18 cellular contexts compared by ENCODE assay signal in genomic region chr1:41716188-41717130, GRCh38.
DNase-seq lines count a peak whose midpoint lies in the region; ATAC-seq, FAIRE-seq and TF ChIP-seq lines count a peak whose summit lies in the region.
"Had no signal": no experiment of that assay in that cellular context is flagged by ENCODE, and none has a peak within 500 bp of the region (broad histone marks: within the 10 kb centered on the region; RNA-seq: fewer than 3 reads in every experiment).

No MANE protein-coding gene starts in this region.

- H3K4me3 ChIP-seq in HL-60 (replicated peaks; ENCODE audit: insufficient read depth, low read length) (no peak overlapping the region), GM12878 (no peak overlapping the region), neuronal stem cell (ENCODE audit: low read length in 2 of 2) (no peak overlapping the region), MM.1S (ENCODE audit: low read length) (no peak overlapping the region)
- H3K4me3 ChIP-seq: colonic mucosa, mucosa of descending colon, Peyer's patch had no signal

- H3K36me3 ChIP-seq in GM12878 (ENCODE audit: control insufficient read depth in 2 of 2, insufficient read depth in 2 of 2, low read length in 1 of 2), result no peaks in the 10 kb centered on the region
- no peaks in the 10 kb centered on the region for H3K36me3 ChIP-seq in neuronal stem cell (replicated peaks in 1 of 2; ENCODE audit: control insufficient read depth in 2 of 2, insufficient read depth in 2 of 2, low read length in 2 of 2)
- no peaks in the 10 kb centered on the region for H3K36me3 ChIP-seq in MM.1S (replicated peaks; ENCODE audit: insufficient read depth, low read length)
- H3K36me3 ChIP-seq: colonic mucosa, Peyer's patch had no signal

- H2BK15ac ChIP-seq in neuronal stem cell (ENCODE audit: low read length), result no peak overlapping the region

- H4K20me1 ChIP-seq in GM12878 (ENCODE audit: control insufficient read depth, insufficient read depth) (no peaks in the 10 kb centered on the region), MM.1S (ENCODE audit: insufficient read depth, low read length) (no peaks in the 10 kb centered on the region)

- no peaks in the 10 kb centered on the region; the same call in 1 of the 2 replicates for H3K79me2 ChIP-seq in GM12878 (ENCODE audit: control insufficient read depth, insufficient read depth, low read length)
- no peaks in the 10 kb centered on the region for H3K79me2 ChIP-seq in MM.1S (ENCODE audit: low read length)

- TF ChIP-seq CTCF in HL-60 (IDR thresholded peaks at IDR 0.05; ENCODE audit: insufficient read depth, low read length) (no peak), GM12878 (IDR thresholded peaks at IDR 0.05 in 2 of 3, conservative IDR thresholded peaks at IDR 0.05 in 1 of 3; ENCODE audit: control insufficient read depth in 2 of 3, extremely low read depth in 1 of 3, insufficient read depth in 1 of 3, low read depth in 3 of 3, low read length in 3 of 3) (no peak), MM.1S (IDR thresholded peaks at IDR 0.05; ENCODE audit: low read length) (no peak)

- TF ChIP-seq POLR2A in GM12878 (IDR thresholded peaks at IDR 0.05; ENCODE audit: low read depth, low read length), result no peak

- TF ChIP-seq RAD21 in GM12878 (IDR thresholded peaks at IDR 0.05; ENCODE audit: insufficient read depth, low read depth, low read length), result no peak

- no peak for FAIRE-seq in GM12878 (lab: Jason Lieb, UNC)
- FAIRE-seq: endometrium had no signal

- peak overlapping the region; percentile 12 for H3K23ac ChIP-seq in neuronal stem cell (ENCODE audit: low read depth, low read length, poor library complexity)

- peak; percentile 9; the same call in 1 of the 3 replicates for ATAC-seq in GM12878
- ATAC-seq: left lobe of liver, mucosa of descending colon had no signal

- intact Hi-C loops in GM12878 (cut with micrococcal nuclease; ENCODE audit: unreplicated experiment), result no loop called here

- RAD21 ChIA-PET in GM12878 (lab: Charles Lee; ENCODE audit: unreplicated experiment), result interaction anchor here (1.0 to 14.9 kb wide), 2 partner anchors 56 to 102 kb away, joined by 3 to 262 read pairs; no protein-coding TSS in a partner anchor

- WGBS in GM12878 (ENCODE audit: insufficient coverage, insufficient replicate concordance, low lambda C conversion rate, missing lambda C conversion rate), result 77% methylated on average over 12 of the region's 12 CpGs
- WGBS in neuronal stem cell (ENCODE audit: extremely low coverage in 2 of 2, insufficient read length in 2 of 2, insufficient replicate concordance in 1 of 2), 2 donors, result no CpG with 5 or more reads among the region's 12 CpGs

- H3K9me2 ChIP-seq in MM.1S (replicated peaks; ENCODE audit: insufficient read depth, low read length), result no peaks in the 10 kb centered on the region

- no peaks in the 10 kb centered on the region for H3K79me1 ChIP-seq in neuronal stem cell (ENCODE audit: low read depth, low read length)

- H3K4me1 ChIP-seq in GM12878 (ENCODE audit: control insufficient read depth, insufficient read depth, low read length) (peaks cover 45% of the 10 kb centered on the region), neuronal stem cell (ENCODE audit: control insufficient read depth in 2 of 2, insufficient read depth in 1 of 2, low read depth in 1 of 2, low read length in 2 of 2) (peaks cover 0 to 10% of the 10 kb centered on the region in 2 donors), MM.1S (ENCODE audit: low read length) (peaks cover 23% of the 10 kb centered on the region)
- H3K4me1 ChIP-seq: colonic mucosa had no signal

- H2BK120ac ChIP-seq in neuronal stem cell (ENCODE audit: low read depth, low read length), result no peak overlapping the region

- no peak overlapping the region for H2BK5ac ChIP-seq in neuronal stem cell (ENCODE audit: low read length)

- TF ChIP-seq EP300 in GM12878 (IDR thresholded peaks at IDR 0.05; ENCODE audit: borderline replicate concordance in 1 of 2, control insufficient read depth in 1 of 2, low read depth in 2 of 2, low read length in 2 of 2), result no peak

- no peak overlapping the region for H2AK5ac ChIP-seq in neuronal stem cell (ENCODE audit: low read depth, low read length)

- H3K9me3 ChIP-seq in GM12878 (replicated peaks; ENCODE audit: control insufficient read depth, insufficient read depth, low read length), result no peaks in the 10 kb centered on the region
- no peaks in the 10 kb centered on the region for H3K9me3 ChIP-seq in neuronal stem cell (replicated peaks in 1 of 2; ENCODE audit: control insufficient read depth in 2 of 2, insufficient read depth in 1 of 2, low read depth in 1 of 2, low read length in 2 of 2)
- no peaks in the 10 kb centered on the region for H3K9me3 ChIP-seq in MM.1S (replicated peaks; ENCODE audit: insufficient read depth, low read length)
- H3K9me3 ChIP-seq: colonic mucosa, mucosa of descending colon, Peyer's patch had no signal

- H3K27me3 ChIP-seq in HL-60 (ENCODE audit: insufficient read depth, poor library complexity, severe bottlenecking), result no peaks in the 10 kb centered on the region
- no peaks in the 10 kb centered on the region for H3K27me3 ChIP-seq in GM12878 (replicated peaks in 1 of 2; ENCODE audit: control insufficient read depth in 2 of 2, insufficient read depth in 2 of 2, low read length in 1 of 2)
- H3K27me3 ChIP-seq in neuronal stem cell (ENCODE audit: control insufficient read depth in 3 of 3, insufficient read depth in 3 of 3, low read depth in 1 of 3, low read length in 3 of 3), result no peaks in the 10 kb centered on the region
- H3K27me3 ChIP-seq in MM.1S (replicated peaks; ENCODE audit: insufficient read depth, low read length), result no peaks in the 10 kb centered on the region
- H3K27me3 ChIP-seq: colonic mucosa, Peyer's patch had no signal

- CTCF ChIA-PET in GM12878 (lab: Yijun Ruan, JAX), result interaction anchor here (0.6 to 0.8 kb wide), 2 partner anchors 41 to 58 kb away, joined by 3 read pairs; no protein-coding TSS in a partner anchor

- H4K8ac ChIP-seq in neuronal stem cell (ENCODE audit: low read depth, low read length), result no peak overlapping the region

- POLR2A ChIA-PET in GM12878 (lab: Charles Lee), result interaction anchor here (1.0 to 1.2 kb wide), 3 partner anchors 17 to 43 kb away, joined by 3 to 9 read pairs (median 4); no protein-coding TSS in a partner anchor

- peak overlapping the region; percentile 73 for H3K18ac ChIP-seq in neuronal stem cell (ENCODE audit: low read length)

- H4K91ac ChIP-seq in neuronal stem cell (ENCODE audit: low read depth, low read length, poor library complexity), result no peak overlapping the region

- no peak overlapping the region for H3K4ac ChIP-seq in neuronal stem cell (ENCODE audit: low read length)

- H3K9ac ChIP-seq in GM12878 (ENCODE audit: control insufficient read depth, insufficient read depth, low read length) (no peak overlapping the region), neuronal stem cell (ENCODE audit: low read depth, low read length, poor library complexity) (peak overlapping the region; percentile 38), MM.1S (ENCODE audit: low read length) (no peak overlapping the region)

- H3K27ac ChIP-seq in HL-60 (replicated peaks) (peak overlapping the region; percentile 30; the same call in 1 of the 2 replicates), GM12878 (ENCODE audit: control insufficient read depth, insufficient read depth) (no peak overlapping the region), neuronal stem cell (replicated peaks; ENCODE audit: low read length) (no peak overlapping the region), MM.1S (ENCODE audit: low read length) (no peak overlapping the region)
- H3K27ac ChIP-seq: 22Rv1, colonic mucosa, Peyer's patch had no signal

- H3F3A ChIP-seq in MM.1S (ENCODE audit: insufficient read depth, low read length), result peaks cover 7% of the 10 kb centered on the region; the same call in 1 of the 2 replicates

- SMC1A ChIA-PET in GM12878 (lab: Charles Lee; ENCODE audit: uncharacterized antibody, unreplicated experiment), result interaction anchor here (1.1 to 1.6 kb wide), 4 partner anchors 13 to 85 kb away, joined by 4 to 7 read pairs (median 5); no protein-coding TSS in a partner anchor

- H3K14ac ChIP-seq in neuronal stem cell (ENCODE audit: low read length), result peak overlapping the region; percentile 43

- in situ Hi-C loops in GM12878 (cut with MboI), result no loop called here

- H2BK12ac ChIP-seq in neuronal stem cell (ENCODE audit: low read length), result no peak overlapping the region

- H2AFZ ChIP-seq in GM12878 (ENCODE audit: control insufficient read depth, low read depth, low read length) (no peak overlapping the region), neuronal stem cell (ENCODE audit: low read length) (no peak overlapping the region), MM.1S (ENCODE audit: low read length) (no peak overlapping the region)

- H3K4me2 ChIP-seq in GM12878 (ENCODE audit: control insufficient read depth, insufficient read depth) (no peak overlapping the region), neuronal stem cell (ENCODE audit: insufficient read depth, low read length, poor library complexity, severe bottlenecking) (no peak overlapping the region), MM.1S (ENCODE audit: low read depth, low read length) (no peak overlapping the region)

- no TSS peak for BruUV-seq in GM12878 (replicated peaks; lab: Mats Ljungman, UMichigan)

- peak; percentile 21 for DNase-seq in DMS 273 (lab: John Stamatoyannopoulos, UW; ENCODE audit: unreplicated experiment)
- no peak for DNase-seq in DMS 273 treated with DMSO at 0.1 percent for 48 hours (lab: John Stamatoyannopoulos, UW)
- no peak for DNase-seq in HL-60 (ENCODE audit: low read depth in 1 of 2, low spot score in 1 of 2)
- DNase-seq in GM12878 (ENCODE audit: low read depth, low spot score), result no peak
- no peak for DNase-seq in neuronal stem cell (ENCODE audit: low spot score)
- no peak for DNase-seq in MM.1S
- no peak for DNase-seq in NCI-H2227 treated with DMSO at 0.1 percent for 48 hours (lab: John Stamatoyannopoulos, UW)
- DNase-seq in SKM-1 treated with dmso at 0.1 percent for 144 hours (lab: John Stamatoyannopoulos, UW; ENCODE audit: unreplicated experiment), result no peak
- DNase-seq: colonic mucosa; mucosa of descending colon; NCI-H146; NK-92 treated with Interleukin-12 subunit alpha and Interleukin-12 subunit beta, amount 100 ng/mL, for 24 hours; retina; T1000 had no signal

TF ChIP-seq in GM12878, 131 proteins besides CTCF, POLR2A, EP300 and RAD21 (continues in another document):
- TF ChIP-seq, protein P1, sequence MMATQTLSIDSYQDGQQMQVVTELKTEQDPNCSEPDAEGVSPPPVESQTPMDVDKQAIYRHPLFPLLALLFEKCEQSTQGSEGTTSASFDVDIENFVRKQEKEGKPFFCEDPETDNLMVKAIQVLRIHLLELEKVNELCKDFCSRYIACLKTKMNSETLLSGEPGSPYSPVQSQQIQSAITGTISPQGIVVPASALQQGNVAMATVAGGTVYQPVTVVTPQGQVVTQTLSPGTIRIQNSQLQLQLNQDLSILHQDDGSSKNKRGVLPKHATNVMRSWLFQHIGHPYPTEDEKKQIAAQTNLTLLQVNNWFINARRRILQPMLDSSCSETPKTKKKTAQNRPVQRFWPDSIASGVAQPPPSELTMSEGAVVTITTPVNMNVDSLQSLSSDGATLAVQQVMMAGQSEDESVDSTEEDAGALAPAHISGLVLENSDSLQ (IDR thresholded peaks at IDR 0.05), result no peak
- TF ChIP-seq RB1 (IDR thresholded peaks at IDR 0.05; ENCODE audit: borderline replicate concordance), result no peak
